ENCODE assay signal across 15 cellular contexts in the genomic region with DNA sequence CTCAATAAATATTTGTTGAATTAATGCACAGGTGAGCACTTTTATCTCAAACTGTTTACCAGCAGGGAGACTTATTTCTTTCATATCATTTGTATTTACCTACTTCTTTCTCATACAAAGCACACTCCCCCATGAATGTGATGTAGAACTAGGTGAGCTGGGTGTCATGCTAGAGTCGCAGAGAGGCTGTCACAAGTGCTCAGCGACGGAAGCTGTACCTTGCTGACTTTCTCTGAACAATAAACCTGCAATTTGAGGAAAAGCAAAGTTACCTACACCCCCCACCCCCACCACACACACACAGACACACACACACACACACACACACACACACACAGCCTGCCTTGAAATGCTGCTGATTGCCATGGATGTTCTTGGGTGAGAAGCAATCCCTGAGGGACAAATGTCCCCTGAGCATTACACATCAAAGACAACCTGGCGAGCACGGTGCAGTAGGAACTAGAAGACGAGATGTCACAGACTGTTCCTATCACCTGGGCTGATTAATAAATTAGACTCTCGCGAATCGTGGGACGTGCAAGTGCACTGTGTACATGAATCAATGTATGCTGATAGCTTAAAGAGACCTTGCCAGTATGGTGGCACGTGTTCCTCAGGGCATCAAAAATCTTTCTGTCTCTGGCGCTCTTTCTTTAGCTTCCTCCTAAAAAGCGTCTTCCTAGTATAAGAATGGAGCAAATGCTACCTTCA.
DNase-seq lines count a peak whose midpoint lies in the region; FAIRE-seq and TF ChIP-seq lines count a peak whose summit lies in the region.
"Had no signal": no experiment of that assay in that cellular context is flagged by ENCODE, and none has a peak within 500 bp of the region (broad histone marks: within the 10 kb centered on the region; RNA-seq: fewer than 3 reads in every experiment).

No MANE protein-coding gene starts in this region.

- no peak overlapping the region for H3K9ac ChIP-seq in H1 (replicated peaks in 1 of 4; ENCODE audit: extremely low read depth in 1 of 4, low read depth in 3 of 4, low read length in 3 of 4)

- no peak overlapping the region for H3K27ac ChIP-seq in H1 (ENCODE audit: low read depth, low read length)

- H2BK12ac ChIP-seq in H1 (ENCODE audit: low read depth, low read length): peak overlapping the region; percentile 20

- peak; percentile 1 for DNase-seq in GM12865 (ENCODE audit: low read depth)
- peak; percentile 66 for DNase-seq in NCI-H748 treated with DMSO at 0.1 percent for 48 hours (lab: John Stamatoyannopoulos, UW)
- no peak for DNase-seq in H1 (ENCODE audit: low read depth in 1 of 2, low spot score in 2 of 2)
- DNase-seq in putamen (ENCODE audit: low spot score): peak; percentile 44
- no peak for DNase-seq in LoVo (ENCODE audit: low spot score)
- DNase-seq in SK-N-DZ (ENCODE audit: low spot score): no peak
- no peak for DNase-seq in EL
- DNase-seq: C1 segment of cervical spinal cord; Calu3; CD4-positive, alpha-beta T cell; DMS 273 treated with DMSO at 0.1 percent for 48 hours; DMS79 treated with DMSO at 0.1 percent for 48 hours; GDM1; IMR-90 had no signal

- H2AK5ac ChIP-seq in H1 (ENCODE audit: low read depth, low read length): no peak overlapping the region

- H4K8ac ChIP-seq in H1 (ENCODE audit: extremely low read depth, insufficient read depth, low read length): no peak overlapping the region

- no peaks in the 10 kb centered on the region for H3K36me3 ChIP-seq in H1 (ENCODE audit: control insufficient read depth in 2 of 4, insufficient read depth in 4 of 4, low read length in 3 of 4)

- no peak overlapping the region for H4K91ac ChIP-seq in H1 (replicated peaks; ENCODE audit: insufficient read length, low read length)

- H2BK120ac ChIP-seq in H1 (replicated peaks; ENCODE audit: low read depth, low read length): no peak overlapping the region

- no peak overlapping the region for H4K5ac ChIP-seq in H1 (ENCODE audit: insufficient read length, low read depth, low read length)

- no peaks in the 10 kb centered on the region for H4K20me1 ChIP-seq in H1 (replicated peaks in 1 of 2; ENCODE audit: control insufficient read depth in 1 of 2, insufficient read depth in 2 of 2, low read length in 2 of 2)

- H3K4me3 ChIP-seq in GM12865 (ENCODE audit: low read depth, low read length) (no peak overlapping the region), H1 (ENCODE audit: extremely low read depth in 1 of 4, insufficient read depth in 2 of 4, low read depth in 3 of 4, low read length in 4 of 4) (no peak overlapping the region)

- POLR2A ChIA-PET in H1 (lab: Charles Lee; ENCODE audit: partially characterized antibody): no interaction called here

- no peak overlapping the region for H3K56ac ChIP-seq in H1 (replicated peaks; ENCODE audit: insufficient read length, low read depth, low read length)

- TF ChIP-seq CTCF in GM12865 (IDR thresholded peaks at IDR 0.05; ENCODE audit: insufficient read depth, low read depth, low read length, missing control alignments): no peak
- no peak for TF ChIP-seq CTCF in H1 (IDR thresholded peaks at IDR 0.05; ENCODE audit: control extremely low read depth in 1 of 3, insufficient read depth in 1 of 3, low read depth in 1 of 3, low read length in 3 of 3)

- FAIRE-seq in H1 (lab: Jason Lieb, UNC): no peak
- FAIRE-seq: A204.1 had no signal

- no peak overlapping the region for H3K4me2 ChIP-seq in H1 (ENCODE audit: insufficient read depth in 1 of 2, low read depth in 2 of 2, low read length in 2 of 2)

- H3K18ac ChIP-seq in H1 (ENCODE audit: extremely low read depth, low read length): no peak overlapping the region

- CTCF ChIA-PET in H1 (lab: Charles Lee; ENCODE audit: partially characterized antibody): interaction anchor here (0.7 to 1.8 kb wide), 7 partner anchors 9 to 46 kb away, joined by 3 to 5 read pairs (median 3); no protein-coding TSS in a partner anchor

- no peak for TF ChIP-seq RAD21 in H1 (IDR thresholded peaks at IDR 0.05 in 1 of 2, conservative IDR thresholded peaks at IDR 0.05 in 1 of 2; ENCODE audit: low read depth in 2 of 2, low read length in 2 of 2)

- H3K23me2 ChIP-seq in H1 (ENCODE audit: low read depth, low read length): no peaks in the 10 kb centered on the region

- H3K9me3 ChIP-seq in H1 (ENCODE audit: insufficient read depth in 2 of 2, low read depth in 1 of 2, low read length in 1 of 2): no peaks in the 10 kb centered on the region

- no peak overlapping the region for H2AFZ ChIP-seq in H1 (ENCODE audit: low read length)

- H3K79me2 ChIP-seq in H1 (ENCODE audit: control insufficient read depth in 1 of 2, insufficient read depth in 2 of 2, low read length in 2 of 2): peaks cover 0 to 35% of the 10 kb centered on the region in 2 experiments; a peak in 2 of 4 replicates

- peak overlapping the region; percentile 28 for H3K14ac ChIP-seq in H1 (ENCODE audit: insufficient read length)

- H3K4ac ChIP-seq in H1 (replicated peaks; ENCODE audit: insufficient read length, low read depth, low read length): peak overlapping the region; percentile 69

- TF ChIP-seq EP300 in H1 (IDR thresholded peaks at IDR 0.05; ENCODE audit: borderline replicate concordance in 1 of 2, low read depth in 2 of 2, low read length in 2 of 2): no peak

- no peak overlapping the region for H2BK20ac ChIP-seq in H1 (ENCODE audit: low read length)

- H3K23ac ChIP-seq in H1 (ENCODE audit: insufficient read length): no peak overlapping the region

- H3K4me1 ChIP-seq in H1 (replicated peaks in 1 of 4; ENCODE audit: control insufficient read depth in 3 of 4, insufficient read depth in 4 of 4, low read length in 3 of 4): peaks cover 3 to 13% (median 10%) of the 10 kb centered on the region in 4 experiments; a peak in 4 of 7 replicates

- no peaks in the 10 kb centered on the region for H3K27me3 ChIP-seq in H1 (replicated peaks in 1 of 4; ENCODE audit: control insufficient read depth in 3 of 4, extremely low read depth in 1 of 4, insufficient read depth in 3 of 4, low read length in 3 of 4)

- no peak overlapping the region for H2BK15ac ChIP-seq in H1 (ENCODE audit: low read length)

- WGBS in H1 (ENCODE audit: extremely low coverage in 1 of 2, insufficient coverage in 1 of 2, insufficient read length in 1 of 2, insufficient replicate concordance in 2 of 2, low coverage in 1 of 2, low lambda C conversion rate in 2 of 2, missing lambda C conversion rate in 1 of 2), 2 experiments: 87% methylated on average over 13 of the region's 13 CpGs; no CpG with 5 or more reads in 1 of the 2 experiments

- no peaks in the 10 kb centered on the region for H3K79me1 ChIP-seq in H1 (ENCODE audit: low read depth, low read length)

- H2BK5ac ChIP-seq in H1 (ENCODE audit: low read depth, low read length): no peak overlapping the region

- no peak for TF ChIP-seq POLR2A in H1 (IDR thresholded peaks at IDR 0.05; ENCODE audit: control extremely low read depth in 1 of 2, low read depth in 2 of 2, low read length in 2 of 2)

TF ChIP-seq in H1, 55 proteins besides CTCF, POLR2A, EP300 and RAD21 (continues in another document):
- no peak for TF ChIP-seq GABPA (IDR thresholded peaks at IDR 0.05; ENCODE audit: borderline replicate concordance, insufficient read depth, low read length)
- TF ChIP-seq, protein P1, sequence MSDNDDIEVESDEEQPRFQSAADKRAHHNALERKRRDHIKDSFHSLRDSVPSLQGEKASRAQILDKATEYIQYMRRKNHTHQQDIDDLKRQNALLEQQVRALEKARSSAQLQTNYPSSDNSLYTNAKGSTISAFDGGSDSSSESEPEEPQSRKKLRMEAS (IDR thresholded peaks at IDR 0.05): no peak
- no peak for TF ChIP-seq BACH1 (IDR thresholded peaks at IDR 0.05; ENCODE audit: low read length)
- TF ChIP-seq SIRT6 (IDR thresholded peaks at IDR 0.05; ENCODE audit: low read length): no peak
- no peak for TF ChIP-seq PHF8 (conservative IDR thresholded peaks at IDR 0.05; ENCODE audit: low read depth, low read length)
- no peak for TF ChIP-seq SAP30 (IDR thresholded peaks at IDR 0.05; ENCODE audit: insufficient read depth, insufficient replicate concordance, low read length)

Comparison
In these comparisons a context has a peak if more than half of its experiments do, and no peak if none do; other contexts are left out.
1. DNase-seq: peak in GM12865 (single experiment), NCI-H748 treated with DMSO at 0.1 percent for 48 hours (single experiment) and putamen (single experiment); none in H1 (0 of 2), LoVo (single experiment), SK-N-DZ (single experiment) and EL (single experiment).